In the genomic region with DNA sequence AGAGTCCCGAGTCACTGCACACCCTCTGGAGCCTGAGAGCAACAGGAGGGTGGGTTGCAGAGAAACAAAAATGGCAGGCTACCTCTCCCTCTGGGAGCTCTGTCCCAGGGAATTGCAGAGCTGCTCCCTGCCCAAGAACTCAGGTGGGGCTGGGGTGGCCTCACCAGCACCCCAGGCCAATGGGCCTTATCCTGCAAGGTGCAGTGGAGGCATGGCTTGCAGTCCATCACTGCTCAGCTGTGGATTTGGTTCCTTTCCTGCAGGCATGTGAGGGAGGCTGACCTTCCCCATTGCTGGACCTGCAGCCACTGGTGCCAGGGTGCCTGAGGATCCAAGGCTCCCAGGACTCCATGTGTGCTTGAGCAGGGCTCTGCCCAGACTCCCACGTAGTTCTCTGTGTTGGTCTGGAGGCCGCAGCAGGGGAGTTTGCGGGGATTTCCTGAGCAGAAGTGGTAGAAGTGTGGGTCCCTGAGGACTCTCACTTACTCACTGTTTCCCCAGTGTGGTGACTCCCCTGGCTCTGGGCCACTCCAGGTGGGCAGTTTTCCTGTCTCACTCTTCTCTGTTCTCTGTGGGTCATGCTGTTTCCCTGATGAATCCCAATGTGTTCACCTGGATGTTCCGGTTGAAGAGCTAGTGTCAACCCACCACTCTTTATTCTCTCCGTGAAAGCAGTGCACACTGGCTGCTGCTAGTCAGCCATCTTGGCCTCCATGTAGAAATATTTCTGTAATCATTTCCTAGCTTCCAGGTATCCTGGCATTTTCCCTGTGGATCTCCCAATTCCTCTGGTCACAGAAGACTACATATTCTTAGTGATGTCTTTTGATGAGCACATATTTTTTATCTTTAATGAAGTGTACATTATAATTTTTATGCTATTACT, we compare ENCODE assay signal across 9 cellular contexts.
DNase-seq lines count a peak whose midpoint lies in the region; ATAC-seq lines count a peak whose summit lies in the region.
"Had no signal": no experiment of that assay in that cellular context is flagged by ENCODE, and none has a peak within 500 bp of the region (broad histone marks: within the 10 kb centered on the region; RNA-seq: fewer than 3 reads in every experiment).

No MANE protein-coding gene starts in this region.

- no peak overlapping the region for H3K4me3 ChIP-seq in Karpas-422 (ENCODE audit: low read length)

- H3K9me3 Mint-ChIP-seq in activated CD4-positive, alpha-beta memory T cell treated with anti-CD3 and anti-CD28 coated beads, Interleukin-2, amount 10 ng/mL, durations not matched to agents 7 days and 5 days, result peaks cover 17% of the 10 kb centered on the region

- H3K36me3 ChIP-seq in Karpas-422 (ENCODE audit: insufficient read depth, low read length), result no peaks in the 10 kb centered on the region

- no peak overlapping the region for H3K4me3 Mint-ChIP-seq in activated CD4-positive, alpha-beta memory T cell treated with anti-CD3 and anti-CD28 coated beads, Interleukin-2, amount 10 ng/mL, durations not matched to agents 7 days and 5 days

- H3K27me3 Mint-ChIP-seq in activated CD4-positive, alpha-beta memory T cell treated with anti-CD3 and anti-CD28 coated beads, Interleukin-2, amount 10 ng/mL, durations not matched to agents 7 days and 5 days, result no peaks in the 10 kb centered on the region

- H3K27ac ChIP-seq in Karpas-422 (ENCODE audit: low read length), result peak overlapping the region; percentile 57

- no peaks in the 10 kb centered on the region for H3K9me3 ChIP-seq in Karpas-422 (ENCODE audit: low read length)

- H3K27me3 ChIP-seq in Karpas-422 (ENCODE audit: low read length), result no peaks in the 10 kb centered on the region

- H3K4me2 ChIP-seq in Karpas-422 (ENCODE audit: low read depth, low read length, poor library complexity, severe bottlenecking), result peak overlapping the region; percentile 18

- POLR2A ChIA-PET in activated CD4-positive, alpha-beta memory T cell treated with anti-CD3 and anti-CD28 coated beads, Interleukin-2, amount 10 ng/mL, durations not matched to agents 7 days and 5 days (lab: Charles Lee), result no interaction called here

- H3K4me1 ChIP-seq in Karpas-422 (ENCODE audit: low read length), result peaks cover 44% of the 10 kb centered on the region

- CTCF ChIA-PET in activated CD4-positive, alpha-beta memory T cell treated with anti-CD3 and anti-CD28 coated beads, Interleukin-2, amount 10 ng/mL, durations not matched to agents 7 days and 5 days (lab: Charles Lee), result no interaction called here

- H3K79me2 ChIP-seq in Karpas-422 (ENCODE audit: low read length), result peaks cover 86% of the 10 kb centered on the region

- H2AFZ ChIP-seq in Karpas-422 (ENCODE audit: low read length), result no peak overlapping the region

- no peaks in the 10 kb centered on the region for H4K20me1 ChIP-seq in Karpas-422 (ENCODE audit: insufficient read depth, low read depth, low read length)

- peak; percentile 95 for ATAC-seq in HG02840 (IDR thresholded peaks at IDR 0.05; ENCODE audit: low FRiP score, unreplicated experiment)

- no peaks in the 10 kb centered on the region for H3K9me2 ChIP-seq in Karpas-422 (replicated peaks; ENCODE audit: insufficient read depth, low read length)

- H3K9ac ChIP-seq in Karpas-422 (ENCODE audit: low read length), result peak overlapping the region; percentile 13; the same call in 1 of the 2 replicates

- H3K4me1 Mint-ChIP-seq in activated CD4-positive, alpha-beta memory T cell treated with anti-CD3 and anti-CD28 coated beads, Interleukin-2, amount 10 ng/mL, durations not matched to agents 7 days and 5 days, result no peaks in the 10 kb centered on the region

- H3K36me3 Mint-ChIP-seq in activated CD4-positive, alpha-beta memory T cell treated with anti-CD3 and anti-CD28 coated beads, Interleukin-2, amount 10 ng/mL, durations not matched to agents 7 days and 5 days (ENCODE audit: low read depth), result no peaks in the 10 kb centered on the region

- peak; percentile 1 for DNase-seq in stimulated activated CD4-positive, alpha-beta T cell treated with anti-CD3 and anti-CD28 coated beads, Interleukin-15, amount 100 ng/mL, for 24 hours
- no peak for DNase-seq in stimulated activated CD4-positive, alpha-beta T cell treated with anti-CD3 and anti-CD28 coated beads, Interleukin-1b, Interleukin-23, amount 100 ng/mL, for 48 hours
- peak; percentile 55 for DNase-seq in Karpas-422
- no peak for DNase-seq in KG1 (lab: John Stamatoyannopoulos, UW)
- no peak for DNase-seq in activated CD4-positive, alpha-beta memory T cell treated with anti-CD3 and anti-CD28 coated beads, Interleukin-2, amount 10 ng/mL, durations not matched to agents 7 days and 5 days
- no peak for DNase-seq in NCI-H1092 (lab: John Stamatoyannopoulos, UW)
- no peak for DNase-seq in NCI-H1930 (lab: John Stamatoyannopoulos, UW)
- DNase-seq: activated CD8-positive, alpha-beta memory T cell treated with anti-CD3 and anti-CD28 coated beads for 24 hours had no signal

- no peak overlapping the region for H3K27ac Mint-ChIP-seq in activated CD4-positive, alpha-beta memory T cell treated with anti-CD3 and anti-CD28 coated beads, Interleukin-2, amount 10 ng/mL, durations not matched to agents 7 days and 5 days

Comparison
In these comparisons a context has a peak if more than half of its experiments do, and no peak if none do; other contexts are left out.
1. DNase-seq: peak in stimulated activated CD4-positive, alpha-beta T cell treated with anti-CD3 and anti-CD28 coated beads, Interleukin-15, amount 100 ng/mL, for 24 hours (single experiment) and Karpas-422 (single experiment); none in stimulated activated CD4-positive, alpha-beta T cell treated with anti-CD3 and anti-CD28 coated beads, Interleukin-1b, Interleukin-23, amount 100 ng/mL, for 48 hours (single experiment), KG1 (single experiment), activated CD4-positive, alpha-beta memory T cell treated with anti-CD3 and anti-CD28 coated beads, Interleukin-2, amount 10 ng/mL, durations not matched to agents 7 days and 5 days (single experiment), NCI-H1092 (single experiment) and NCI-H1930 (0 of 2).